In the genomic region with DNA sequence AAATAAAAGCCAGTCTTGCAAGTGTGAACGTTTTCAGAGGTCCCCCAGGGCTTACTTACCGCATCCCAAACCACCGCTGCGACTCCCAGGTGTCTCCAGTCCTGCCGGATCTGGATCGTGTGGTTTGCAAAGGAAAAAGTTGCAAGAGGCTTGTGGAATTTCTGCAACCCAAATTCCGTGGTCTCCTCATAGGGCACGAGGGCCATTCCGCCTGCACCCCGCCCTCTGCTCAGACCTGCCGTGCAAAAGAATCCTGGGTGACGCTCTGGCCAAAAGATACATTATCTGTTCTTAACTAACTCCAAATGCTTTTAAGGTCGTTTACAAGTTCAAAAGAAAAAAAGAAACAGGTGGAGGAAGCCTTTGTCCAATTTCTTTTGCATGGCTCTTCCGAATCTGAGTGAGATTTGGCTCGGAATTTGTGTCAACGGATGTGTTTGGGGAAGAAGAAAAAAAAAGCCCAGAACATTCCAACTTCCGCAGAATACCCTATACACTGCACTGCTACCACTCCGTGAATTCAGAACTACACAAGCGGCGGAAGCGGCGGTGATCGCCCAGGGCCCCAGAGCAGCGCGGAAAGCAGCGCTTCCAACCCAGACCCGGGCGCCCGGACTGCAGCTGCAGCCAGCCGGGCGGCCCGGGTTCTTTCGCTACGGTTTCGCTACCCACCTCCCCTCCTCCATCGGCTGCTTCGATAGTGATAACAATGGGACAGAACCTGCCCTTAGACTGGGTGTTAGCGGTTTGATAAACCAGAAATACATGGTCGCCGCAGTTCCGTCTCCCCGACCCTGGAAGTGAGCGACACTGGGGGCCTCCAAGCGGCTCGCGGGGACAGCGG, we compare ENCODE assay signal across 8 cellular contexts. TPM values are rescaled to one million over a fixed set of nuclear protein-coding genes. Genes with fewer than 3 reads are reported as not detected.
A peak's percentile ranks its signal among the peaks of the same experiment; 100 is the strongest.
DNase-seq lines count a peak whose midpoint lies in the region; ATAC-seq, FAIRE-seq and TF ChIP-seq lines count a peak whose summit lies in the region.

No MANE protein-coding gene starts in this region.

- H3K36me3 ChIP-seq in keratinocyte (ENCODE audit: control insufficient read depth in 2 of 2, extremely low read depth in 1 of 2, insufficient read depth in 2 of 2, low read length in 2 of 2): peaks cover 0 to 4% of the 10 kb centered on the region in 2 experiments

- peaks cover 44% of the 10 kb centered on the region for H3K36me3 Mint-ChIP-seq in activated B cell treated with CpG ODN at 0.5 μM for 24 hours (ENCODE audit: low read depth)

- no peaks in the 10 kb centered on the region for H4K20me1 ChIP-seq in keratinocyte (ENCODE audit: control insufficient read depth, extremely low read depth, insufficient read depth, low read length)

- peak overlapping the region; percentile 70 for H3K27ac ChIP-seq in keratinocyte (ENCODE audit: control insufficient read depth, insufficient read depth, low read length)

- TF ChIP-seq CTCF in activated B cell treated with CpG ODN at 0.5 μM for 24 hours (IDR thresholded peaks at IDR 0.05): no peak
- no peak for TF ChIP-seq CTCF in keratinocyte (optimal IDR thresholded peaks at IDR 0.05 in 1 of 3, IDR thresholded peaks at IDR 0.05 in 1 of 3, conservative IDR thresholded peaks at IDR 0.05 in 1 of 3; ENCODE audit: extremely low read depth in 1 of 3, insufficient read depth in 2 of 3, low read length in 3 of 3)

- peak overlapping the region; percentile 52 to 90 (median 87) for H3K4me3 ChIP-seq in keratinocyte (ENCODE audit: control insufficient read depth in 2 of 3, extremely low read depth in 1 of 3, insufficient read depth in 2 of 3, low read depth in 1 of 3, low read length in 3 of 3)

- dilution Hi-C loops in keratinocyte (cut with MboI; ENCODE audit: extremely low pct_ligation_motif_present, low sequenced_read_pairs): no loop called here

- H3K27ac Mint-ChIP-seq in activated B cell treated with CpG ODN at 0.5 μM for 24 hours: peak overlapping the region; percentile 94

- peak overlapping the region; percentile 94 for H3K4me2 ChIP-seq in keratinocyte (ENCODE audit: control insufficient read depth, extremely low read depth, insufficient read depth, low read depth, low read length)

- peaks cover 4% of the 10 kb centered on the region for H3K4me1 ChIP-seq in keratinocyte (ENCODE audit: control insufficient read depth, extremely low read depth, insufficient read depth, low read length)

- intact Hi-C loops in activated B cell treated with CpG ODN at 0.5 μM for 24 hours (cut with micrococcal nuclease): loop anchor here (1.0 to 10.0 kb wide), 15 partner anchors 37 to 1920 kb away; partner anchors contain the start of genes CCNYL1, CREB1, EEF1B2 and FASTKD2

- H3K9me1 ChIP-seq in keratinocyte (ENCODE audit: control insufficient read depth, extremely low read depth, insufficient read depth, low read length): no peaks in the 10 kb centered on the region

- ATAC-seq in HG02870 (IDR thresholded peaks at IDR 0.05; ENCODE audit: unreplicated experiment) (peak; percentile 33), activated B cell treated with CpG ODN at 0.5 μM for 24 hours (ENCODE audit: low read depth) (peak; percentile 29)

- FAIRE-seq in keratinocyte (lab: Jason Lieb, UNC): no peak

- H3K9me3 Mint-ChIP-seq in activated B cell treated with CpG ODN at 0.5 μM for 24 hours: no peaks in the 10 kb centered on the region

- peak overlapping the region; percentile 73 for H3K9ac ChIP-seq in keratinocyte (ENCODE audit: control insufficient read depth, extremely low read depth, insufficient read depth, low read length)

- POLR2A ChIA-PET in activated B cell treated with CpG ODN at 0.5 μM for 24 hours (lab: Charles Lee): interaction anchor here (0.5 to 4.3 kb wide), 33 partner anchors 26 to 1918 kb away, joined by 3 to 104 read pairs (median 5); partner anchors contain the start of genes CCNYL1, CREB1, FASTKD2 and FZD5

- CTCF ChIA-PET in activated B cell treated with CpG ODN at 0.5 μM for 24 hours (lab: Charles Lee): interaction anchor here (1.0 to 3.6 kb wide), 7 partner anchors 33 to 642 kb away, joined by 3 to 22 read pairs (median 12); partner anchors contain the start of genes CCNYL1, CREB1 and PIKFYVE

- no peaks in the 10 kb centered on the region for H3K9me3 ChIP-seq in keratinocyte (ENCODE audit: control insufficient read depth, low read depth, low read length)

- H3K4me1 Mint-ChIP-seq in activated B cell treated with CpG ODN at 0.5 μM for 24 hours: peaks cover 55% of the 10 kb centered on the region

- H3K4me3 Mint-ChIP-seq in activated B cell treated with CpG ODN at 0.5 μM for 24 hours: peak overlapping the region; percentile 91

- H3K27me3 Mint-ChIP-seq in activated B cell treated with CpG ODN at 0.5 μM for 24 hours: no peaks in the 10 kb centered on the region

- no peaks in the 10 kb centered on the region for H3K79me2 ChIP-seq in keratinocyte (ENCODE audit: control insufficient read depth, insufficient read depth, low read length)

- no peaks in the 10 kb centered on the region for H3K27me3 ChIP-seq in keratinocyte (ENCODE audit: control insufficient read depth, extremely low read depth, insufficient read depth, low read length)

- DNase-seq in NCI-H82 (lab: John Stamatoyannopoulos, UW): peak; percentile 73
- DNase-seq in NCI-H82 treated with DMSO at 0.1 percent for 48 hours (lab: John Stamatoyannopoulos, UW; ENCODE audit: unreplicated experiment): no peak
- peak; percentile 24 for DNase-seq in NCI-H1694 treated with DMSO at 0.1 percent for 48 hours (lab: John Stamatoyannopoulos, UW)
- DNase-seq in activated B cell treated with CpG ODN at 0.5 μM for 24 hours: peak; percentile 67
- peak; percentile 67 for DNase-seq in cerebellar cortex (ENCODE audit: low spot score)
- DNase-seq in keratinocyte (ENCODE audit: low read depth, low spot score): no peak
- peak in 2 of 3 donors; percentile 48 to 58 for DNase-seq in stimulated activated CD4-positive, alpha-beta T cell treated with anti-CD3 and anti-CD28 coated beads, Interleukin-12 subunit alpha, Interleukin-12 subunit beta, amount 100 ng/mL, for 48 hours (ENCODE audit: low read depth in 2 of 3, low spot score in 1 of 3)

- H2AFZ ChIP-seq in keratinocyte (ENCODE audit: control insufficient read depth, low read length): peak overlapping the region; percentile 81

RNA-seq across cellular contexts. Expression of gene METTL21A, which starts 0.8 kb away (rescaled TPM):
- 34.2 and 34.3 TPM in 2 replicates for total RNA-seq in activated B cell treated with CpG ODN at 0.5 μM for 24 hours
- 5.3 to 10.1 TPM (median 7.9 TPM) in 3 replicates for polyA plus RNA-seq in keratinocyte
- 3.7 TPM for polyA plus RNA-seq in keratinocyte (2011; ENCODE audit: low read depth)
- 5.9 and 7.4 TPM in 2 replicates for polyA plus RNA-seq in keratinocyte (2011; cell fraction: cytosol; rRNA removed)
- polyA plus RNA-seq in keratinocyte (2011; cell fraction: nucleus; rRNA removed): 3.6 and 3.9 TPM in 2 replicates
- 4.6 and 8.8 TPM in 2 replicates for polyA plus RNA-seq in keratinocyte (2012; ENCODE audit: low replicate concordance)
- polyA minus RNA-seq in keratinocyte: 0.86 to 6.7 TPM (median 6.6 TPM) in 3 replicates
- 4.2 TPM for polyA minus RNA-seq in keratinocyte (2011; cell fraction: cytosol; rRNA and poly(A)+ RNA removed)
- 1.3 and 2.4 TPM in 2 replicates for polyA minus RNA-seq in keratinocyte (2011; cell fraction: nucleus; rRNA and poly(A)+ RNA removed)

Comparison
In these comparisons a context has a peak if more than half of its experiments do, and no peak if none do; other contexts are left out.
1. DNase-seq: peak in NCI-H82 (single experiment), NCI-H1694 treated with DMSO at 0.1 percent for 48 hours (single experiment), activated B cell treated with CpG ODN at 0.5 μM for 24 hours (single experiment), cerebellar cortex (single experiment) and stimulated activated CD4-positive, alpha-beta T cell treated with anti-CD3 and anti-CD28 coated beads, Interleukin-12 subunit alpha, Interleukin-12 subunit beta, amount 100 ng/mL, for 48 hours (2 of 3); none in NCI-H82 treated with DMSO at 0.1 percent for 48 hours (single experiment) and keratinocyte (single experiment).